1 cellular context compared by ENCODE assay signal in genomic region chr12:99250091-99250490, GRCh38.
TF ChIP-seq lines count a peak whose summit lies in the region.

No MANE protein-coding gene starts in this region.

TF ChIP-seq in GM23338, 12 proteins besides CTCF, POLR2A, EP300 and RAD21 (continued from another document):
- TF ChIP-seq ZNF462 (CRISPR knock-in tag; IDR thresholded peaks at IDR 0.05), result peak; percentile 90
- no peak for TF ChIP-seq JUNB (IDR thresholded peaks at IDR 0.05; ENCODE audit: unreplicated experiment)
- no peak for TF ChIP-seq CREB1 (CRISPR knock-in tag; IDR thresholded peaks at IDR 0.05; ENCODE audit: low read depth)
